Comparison of ENCODE assay signal across 20 cellular contexts in genomic region chr15:61841461-61841860, GRCh38.
DNase-seq lines count a peak whose midpoint lies in the region; ATAC-seq and TF ChIP-seq lines count a peak whose summit lies in the region.
"Had no signal": no experiment of that assay in that cellular context is flagged by ENCODE, and none has a peak within 500 bp of the region (broad histone marks: within the 10 kb centered on the region; RNA-seq: fewer than 3 reads in every experiment).

No MANE protein-coding gene starts in this region.

- no peaks in the 10 kb centered on the region for H3K79me2 ChIP-seq in MM.1S (ENCODE audit: low read length)

- no peaks in the 10 kb centered on the region for H3K4me1 Mint-ChIP-seq in activated CD4-positive, alpha-beta T cell treated with anti-CD3 and anti-CD28 coated beads for 36 hours
- H3K4me1 Mint-ChIP-seq in activated CD4-positive, alpha-beta memory T cell treated with anti-CD3 and anti-CD28 coated beads for 36 hours (ENCODE audit: low read depth): peaks cover 14% of the 10 kb centered on the region
- no peaks in the 10 kb centered on the region for H3K4me1 Mint-ChIP-seq in CD8-positive, alpha-beta T cell (ENCODE audit: low read depth)
- H3K4me1 Mint-ChIP-seq: IgD-negative memory B cell had no signal

- H3K4me1 ChIP-seq in MM.1S (ENCODE audit: low read length): peaks cover 13% of the 10 kb centered on the region
- no peaks in the 10 kb centered on the region for H3K4me1 ChIP-seq in right atrium auricular region
- H3K4me1 ChIP-seq in CD8-positive, alpha-beta T cell (ENCODE audit: insufficient read depth, low read length): no peaks in the 10 kb centered on the region
- H3K4me1 ChIP-seq: BE2C had no signal

- H3K4me3 Mint-ChIP-seq in activated CD4-positive, alpha-beta T cell treated with anti-CD3 and anti-CD28 coated beads for 36 hours: no peak overlapping the region
- no peak overlapping the region for H3K4me3 Mint-ChIP-seq in activated CD4-positive, alpha-beta memory T cell treated with anti-CD3 and anti-CD28 coated beads for 36 hours
- H3K4me3 Mint-ChIP-seq in CD8-positive, alpha-beta T cell: no peak overlapping the region
- H3K4me3 Mint-ChIP-seq: CD4-positive, alpha-beta memory T cell; IgD-negative memory B cell had no signal

- H3K4me2 ChIP-seq in MM.1S (ENCODE audit: low read depth, low read length): no peak overlapping the region

- H3K9me3 Mint-ChIP-seq in activated CD4-positive, alpha-beta T cell treated with anti-CD3 and anti-CD28 coated beads for 36 hours (ENCODE audit: low read depth): no peaks in the 10 kb centered on the region
- no peaks in the 10 kb centered on the region for H3K9me3 Mint-ChIP-seq in activated CD4-positive, alpha-beta memory T cell treated with anti-CD3 and anti-CD28 coated beads for 36 hours
- no peaks in the 10 kb centered on the region for H3K9me3 Mint-ChIP-seq in CD8-positive, alpha-beta T cell
- H3K9me3 Mint-ChIP-seq: CD4-positive, alpha-beta memory T cell had no signal

- no peaks in the 10 kb centered on the region for H3K9me2 ChIP-seq in MM.1S (replicated peaks; ENCODE audit: insufficient read depth, low read length)

- H4K20me1 ChIP-seq in MM.1S (ENCODE audit: insufficient read depth, low read length): no peaks in the 10 kb centered on the region

- H3K36me3 Mint-ChIP-seq in activated CD4-positive, alpha-beta T cell treated with anti-CD3 and anti-CD28 coated beads for 36 hours (ENCODE audit: low read depth): no peaks in the 10 kb centered on the region
- no peaks in the 10 kb centered on the region for H3K36me3 Mint-ChIP-seq in activated CD4-positive, alpha-beta memory T cell treated with anti-CD3 and anti-CD28 coated beads for 36 hours
- no peaks in the 10 kb centered on the region for H3K36me3 Mint-ChIP-seq in CD8-positive, alpha-beta T cell
- H3K36me3 Mint-ChIP-seq: CD4-positive, alpha-beta memory T cell; IgD-negative memory B cell had no signal

- H3K4me3 ChIP-seq in MM.1S (ENCODE audit: low read length) (no peak overlapping the region), right atrium auricular region (no peak overlapping the region)
- no peak overlapping the region for H3K4me3 ChIP-seq in CD8-positive, alpha-beta T cell (ENCODE audit: low read depth, low read length)

- TF ChIP-seq CTCF in MM.1S (IDR thresholded peaks at IDR 0.05; ENCODE audit: low read length) (no peak), right atrium auricular region (IDR thresholded peaks at IDR 0.05) (no peak)
- TF ChIP-seq CTCF in CD8-positive, alpha-beta T cell (IDR thresholded peaks at IDR 0.05): no peak

- no peaks in the 10 kb centered on the region for H3F3A ChIP-seq in MM.1S (ENCODE audit: insufficient read depth, low read length)

- H3K27me3 ChIP-seq in MM.1S (replicated peaks; ENCODE audit: insufficient read depth, low read length) (no peaks in the 10 kb centered on the region), right atrium auricular region (no peaks in the 10 kb centered on the region)
- no peaks in the 10 kb centered on the region for H3K27me3 ChIP-seq in CD8-positive, alpha-beta T cell (ENCODE audit: insufficient read depth, low read length)
- H3K27me3 ChIP-seq: BE2C had no signal

- intact Hi-C loops in activated CD4-positive, alpha-beta T cell treated with anti-CD3 and anti-CD28 coated beads for 36 hours (cut with DNase I, micrococcal nuclease): no loop called here
- intact Hi-C loops in activated CD4-positive, alpha-beta memory T cell treated with anti-CD3 and anti-CD28 coated beads for 36 hours (cut with micrococcal nuclease): no loop called here
- intact Hi-C loops in CD8-positive, alpha-beta T cell (cut with DNase I, micrococcal nuclease): no loop called here

- H3K36me3 ChIP-seq in MM.1S (replicated peaks; ENCODE audit: insufficient read depth, low read length) (no peaks in the 10 kb centered on the region), right atrium auricular region (no peaks in the 10 kb centered on the region)
- H3K36me3 ChIP-seq in CD8-positive, alpha-beta T cell (ENCODE audit: insufficient read depth, low read length): no peaks in the 10 kb centered on the region
- H3K36me3 ChIP-seq: BE2C had no signal

- ATAC-seq in activated CD4-positive, alpha-beta T cell treated with anti-CD3 and anti-CD28 coated beads for 36 hours: peak; percentile 30
- no peak for ATAC-seq in CD8-positive, alpha-beta T cell
- no peak for ATAC-seq in HG03039 (IDR thresholded peaks at IDR 0.05; ENCODE audit: unreplicated experiment)
- ATAC-seq: Panc1, Right ventricle myocardium inferior had no signal

- no peak overlapping the region for H3K9ac ChIP-seq in MM.1S (ENCODE audit: low read length)

- POLR2A ChIA-PET in activated CD4-positive, alpha-beta T cell treated with anti-CD3 and anti-CD28 coated beads for 36 hours (lab: Charles Lee): no interaction called here
- POLR2A ChIA-PET in activated CD4-positive, alpha-beta memory T cell treated with anti-CD3 and anti-CD28 coated beads for 36 hours (lab: Charles Lee): no interaction called here
- POLR2A ChIA-PET in CD8-positive, alpha-beta T cell (lab: Charles Lee): no interaction called here

- no peak overlapping the region for H3K27ac Mint-ChIP-seq in activated CD4-positive, alpha-beta T cell treated with anti-CD3 and anti-CD28 coated beads for 36 hours
- no peak overlapping the region for H3K27ac Mint-ChIP-seq in activated CD4-positive, alpha-beta memory T cell treated with anti-CD3 and anti-CD28 coated beads for 36 hours
- no peak overlapping the region for H3K27ac Mint-ChIP-seq in CD8-positive, alpha-beta T cell
- H3K27ac Mint-ChIP-seq: CD4-positive, alpha-beta memory T cell; IgD-negative memory B cell had no signal

- H3K27ac ChIP-seq in MM.1S (ENCODE audit: low read length) (no peak overlapping the region), right atrium auricular region (no peak overlapping the region)
- H3K27ac ChIP-seq in CD8-positive, alpha-beta T cell (ENCODE audit: low read depth, low read length): no peak overlapping the region
- H3K27ac ChIP-seq: HL-60 had no signal

- H3K9me3 ChIP-seq in MM.1S (replicated peaks; ENCODE audit: insufficient read depth, low read length) (no peaks in the 10 kb centered on the region), right atrium auricular region (no peaks in the 10 kb centered on the region)
- no peaks in the 10 kb centered on the region for H3K9me3 ChIP-seq in CD8-positive, alpha-beta T cell (ENCODE audit: low read length)
- H3K9me3 ChIP-seq: BE2C had no signal

- CTCF ChIA-PET in activated CD4-positive, alpha-beta T cell treated with anti-CD3 and anti-CD28 coated beads for 36 hours (lab: Charles Lee): no interaction called here
- CTCF ChIA-PET in activated CD4-positive, alpha-beta memory T cell treated with anti-CD3 and anti-CD28 coated beads for 36 hours (lab: Charles Lee): interaction anchor here (1.0 kb wide), 1 partner anchor 674 kb away, joined by 3 read pairs; no protein-coding TSS in a partner anchor
- CTCF ChIA-PET in CD8-positive, alpha-beta T cell (lab: Charles Lee): no interaction called here

- peaks cover 20% of the 10 kb centered on the region for H3K27me3 Mint-ChIP-seq in activated CD4-positive, alpha-beta T cell treated with anti-CD3 and anti-CD28 coated beads for 36 hours
- peaks cover 20% of the 10 kb centered on the region for H3K27me3 Mint-ChIP-seq in activated CD4-positive, alpha-beta memory T cell treated with anti-CD3 and anti-CD28 coated beads for 36 hours
- H3K27me3 Mint-ChIP-seq in CD8-positive, alpha-beta T cell (ENCODE audit: low read depth): peaks cover 34% of the 10 kb centered on the region

- no peak overlapping the region for H2AFZ ChIP-seq in MM.1S (ENCODE audit: low read length)

- peak; percentile 38 for DNase-seq in activated CD4-positive, alpha-beta T cell treated with anti-CD3 and anti-CD28 coated beads for 36 hours
- DNase-seq in activated CD4-positive, alpha-beta T cell treated with anti-CD3 and anti-CD28 coated beads for 48 hours: no peak
- peak; percentile 34 for DNase-seq in MM.1S
- peak; percentile 61 for DNase-seq in activated CD4-positive, alpha-beta memory T cell treated with anti-CD3 and anti-CD28 coated beads for 36 hours
- peak; percentile 66 for DNase-seq in myocyte (ENCODE audit: low read depth)
- no peak for DNase-seq in right atrium auricular region (ENCODE audit: low spot score)
- no peak for DNase-seq in CD8-positive, alpha-beta T cell
- DNase-seq: 8988T; BE2C; CD4-positive, alpha-beta memory T cell; H7; NCI-H1105 treated with DMSO at 0.1 percent for 48 hours; NCI-H187; NCI-H226; NCI-H524 treated with DMSO at 0.1 percent for 48 hours had no signal

Comparison
In these comparisons a context has a peak if more than half of its experiments do, and no peak if none do; other contexts are left out.
1. DNase-seq: peak in activated CD4-positive, alpha-beta T cell treated with anti-CD3 and anti-CD28 coated beads for 36 hours (single experiment), MM.1S (single experiment), activated CD4-positive, alpha-beta memory T cell treated with anti-CD3 and anti-CD28 coated beads for 36 hours (single experiment) and myocyte (single experiment); none in activated CD4-positive, alpha-beta T cell treated with anti-CD3 and anti-CD28 coated beads for 48 hours (single experiment), right atrium auricular region (single experiment) and CD8-positive, alpha-beta T cell (0 of 7).